ENCODE assay signal across 25 cellular contexts in genomic region chr5:76030343-76030742, GRCh38. TPM values are rescaled to one million over a fixed set of nuclear protein-coding genes. Genes with fewer than 3 reads are reported as not detected.
"Had no signal": no experiment of that assay in that cellular context is flagged by ENCODE, and none has a peak within 500 bp of the region (broad histone marks: within the 10 kb centered on the region; RNA-seq: fewer than 3 reads in every experiment).

No MANE protein-coding gene starts in this region.

- H3K36me3 ChIP-seq: MG63, SJCRH30 had no signal

- H3K4me1 ChIP-seq: SJCRH30 had no signal

- H3K9me3 ChIP-seq: MG63, SJCRH30 had no signal

- DNase-seq: Karpas-422, KG1, MG63, NCI-H1092, NCI-H1105 treated with DMSO at 0.1 percent for 48 hours, NCI-H1417 treated with DMSO at 0.1 percent for 48 hours, NCI-H146, NCI-H1694 treated with DMSO at 0.1 percent for 48 hours, NCI-H1930, NCI-H2081, NCI-H2171, NCI-H226, NCI-H446, NCI-H510A, NCI-H524 treated with DMSO at 0.1 percent for 48 hours, NCI-H69, NCI-H774, PC-3, SHP77 treated with DMSO at 0.1 percent for 48 hours, SJCRH30, T-helper 1 cell had no signal

- H3K27ac ChIP-seq: SJCRH30, SK-N-MC had no signal

- H3K4me3 ChIP-seq: MG63, SJCRH30, SK-N-MC had no signal

- H3K27me3 ChIP-seq: MG63, SJCRH30 had no signal

- ATAC-seq: Panc1, PC-3, Right ventricle myocardium inferior had no signal

RNA-seq across cellular contexts. Expression of gene SV2C, which starts 52.8 kb away (rescaled TPM):
- total RNA-seq: OCI-LY7, PC-3, SJCRH30 had no signal
